In the genomic region with DNA sequence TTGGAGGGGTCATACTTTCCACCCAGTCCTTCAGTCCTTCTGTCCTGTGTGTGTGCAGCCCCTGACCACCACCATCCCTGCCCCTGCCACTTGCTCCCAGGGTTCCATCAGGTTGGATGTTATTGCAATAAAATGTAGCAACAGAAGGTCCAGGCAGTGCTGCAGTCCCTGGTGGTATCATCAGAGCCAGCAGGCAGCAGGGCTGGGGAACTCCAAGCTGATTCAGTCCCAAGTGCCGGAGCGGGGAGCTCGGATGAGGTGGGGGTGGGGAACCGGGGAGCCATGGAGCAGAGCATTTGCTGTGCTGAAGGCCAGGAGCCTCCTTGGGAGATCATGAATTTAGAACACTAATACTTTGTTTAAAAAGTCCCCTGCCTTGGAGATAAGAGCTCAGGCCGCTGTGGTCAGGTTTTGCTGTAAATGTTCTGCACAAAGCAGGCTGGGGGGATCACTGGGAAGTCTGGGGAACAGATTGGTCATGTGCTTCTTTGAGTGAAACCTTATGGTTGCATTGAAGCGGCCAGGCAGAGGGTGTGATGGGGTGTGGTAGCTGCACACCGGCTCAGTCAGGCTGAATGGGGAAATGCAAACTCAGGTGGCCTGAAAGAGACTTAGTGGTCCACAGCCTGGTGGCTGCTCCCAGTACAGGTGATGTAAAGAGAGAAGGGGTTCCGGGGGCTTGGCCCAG, we compare ENCODE assay signal across 9 cellular contexts.
DNase-seq lines count a peak whose midpoint lies in the region; ATAC-seq and TF ChIP-seq lines count a peak whose summit lies in the region.
"Had no signal": no experiment of that assay in that cellular context is flagged by ENCODE, and none has a peak within 500 bp of the region (broad histone marks: within the 10 kb centered on the region; RNA-seq: fewer than 3 reads in every experiment).

No MANE protein-coding gene starts in this region.

- dilution Hi-C loops in mammary epithelial cell (cut with HindIII; ENCODE audit: low sequenced_read_pairs): no loop called here

- H3K79me2 ChIP-seq in mammary epithelial cell (ENCODE audit: insufficient read depth, low read length): peaks cover 95% of the 10 kb centered on the region

- DNase-seq in MCF 10A (ENCODE audit: unreplicated experiment) (no peak), mammary epithelial cell (no peak), astrocyte of the spinal cord (ENCODE audit: low read depth, low spot score) (peak; percentile 66), vagina (ENCODE audit: extremely low spot score in 2 of 2) (no peak), dermis blood vessel endothelial cell (no peak), NCI-H1930 (lab: John Stamatoyannopoulos, UW) (no peak)

- no peak for ATAC-seq in HG02642 (IDR thresholded peaks at IDR 0.05; ENCODE audit: poor library complexity, unreplicated experiment)

- 83% methylated on average over 4 of the region's 8 CpGs for WGBS in mammary epithelial cell (ENCODE audit: low coverage, missing lambda C conversion rate)

- peaks cover 72% of the 10 kb centered on the region for H3K4me1 ChIP-seq in mammary epithelial cell (ENCODE audit: insufficient read depth, low read length)
- peaks cover 80% of the 10 kb centered on the region for H3K4me1 ChIP-seq in vagina

- H3K4me2 ChIP-seq in mammary epithelial cell (ENCODE audit: insufficient read depth, low read depth, low read length): no peak overlapping the region

- H3K27ac Mint-ChIP-seq in MCF 10A (ENCODE audit: low read depth, unreplicated experiment): peak overlapping the region; percentile 97

- H3K36me3 Mint-ChIP-seq in MCF 10A (ENCODE audit: insufficient read depth, unreplicated experiment): peaks cover 32% of the 10 kb centered on the region

- H3K4me3 ChIP-seq in mammary epithelial cell (replicated peaks in 1 of 3; ENCODE audit: insufficient read depth in 1 of 3, low read depth in 2 of 3, low read length in 3 of 3) (no peak overlapping the region), astrocyte of the spinal cord (ENCODE audit: low read depth, low read length) (no peak overlapping the region), vagina (no peak overlapping the region)

- intact Hi-C loops in MCF 10A (cut with micrococcal nuclease): loop anchor here (5.0 kb wide), 1 partner anchor 41 kb away; no protein-coding TSS in a partner anchor
- intact Hi-C loops in mammary epithelial cell (cut with micrococcal nuclease): no loop called here
- intact Hi-C loops in vagina (cut with DNase I): no loop called here

- no peak for TF ChIP-seq CTCF in MCF 10A (IDR thresholded peaks at IDR 0.05; ENCODE audit: unreplicated experiment)
- TF ChIP-seq CTCF in mammary epithelial cell (conservative IDR thresholded peaks at IDR 0.05 in 1 of 2, IDR thresholded peaks at IDR 0.05 in 1 of 2; ENCODE audit: extremely low read depth in 1 of 2, insufficient read depth in 1 of 2, low read depth in 1 of 2, low read length in 2 of 2): no peak
- peak; percentile 5 for TF ChIP-seq CTCF in astrocyte of the spinal cord (IDR thresholded peaks at IDR 0.05; ENCODE audit: low read depth, low read length)
- TF ChIP-seq CTCF in vagina (IDR thresholded peaks at IDR 0.05): no peak

- H3K9me3 ChIP-seq in mammary epithelial cell (replicated peaks; ENCODE audit: insufficient read depth, low read length) (no peaks in the 10 kb centered on the region), vagina (no peaks in the 10 kb centered on the region)

- POLR2A ChIA-PET in MCF 10A (lab: Yijun Ruan, JAX): interaction anchor here (0.6 to 2.0 kb wide), 7 partner anchors 45 to 251 kb away, joined by 3 to 18 read pairs (median 4); no protein-coding TSS in a partner anchor

- peak overlapping the region; percentile 54 for H3K4me3 Mint-ChIP-seq in MCF 10A (ENCODE audit: unreplicated experiment)
- H3K4me3 Mint-ChIP-seq: central memory CD8-positive, alpha-beta T cell had no signal

- no TSS peak for BruUV-seq in MCF 10A (replicated peaks; lab: Mats Ljungman, UMichigan)
- no TSS peak for BruUV-seq in mammary epithelial cell (replicated peaks; lab: Mats Ljungman, UMichigan)

- H3K36me3 ChIP-seq in mammary epithelial cell (ENCODE audit: insufficient read depth, low read length) (peaks cover 8% of the 10 kb centered on the region), vagina (no peaks in the 10 kb centered on the region)

- CTCF ChIA-PET in MCF 10A (lab: Yijun Ruan, JAX) (interaction anchor here (0.7 to 1.5 kb wide), 3 partner anchors 36 to 63 kb away, joined by 3 to 7 read pairs (median 4); no protein-coding TSS in a partner anchor), mammary epithelial cell (lab: Charles Lee; ENCODE audit: low non-redundant PET) (no interaction called here)

- H3K27me3 ChIP-seq in mammary epithelial cell (ENCODE audit: insufficient read depth, low read length): no peaks in the 10 kb centered on the region
- H3K27me3 ChIP-seq in layer of hippocampus (ENCODE audit: control insufficient read depth, insufficient read depth, low read length): no peaks in the 10 kb centered on the region
- no peaks in the 10 kb centered on the region for H3K27me3 ChIP-seq in vagina

- peaks cover 16% of the 10 kb centered on the region for H4K20me1 ChIP-seq in mammary epithelial cell (ENCODE audit: insufficient read depth, low read length)

- H3K27me3 Mint-ChIP-seq in MCF 10A (ENCODE audit: insufficient read depth, unreplicated experiment): no peaks in the 10 kb centered on the region
- H3K27me3 Mint-ChIP-seq: central memory CD8-positive, alpha-beta T cell had no signal

- H3K9me3 Mint-ChIP-seq in MCF 10A (ENCODE audit: unreplicated experiment): no peaks in the 10 kb centered on the region
- H3K9me3 Mint-ChIP-seq: central memory CD8-positive, alpha-beta T cell had no signal

- H2AFZ ChIP-seq in mammary epithelial cell (ENCODE audit: low read depth, low read length): no peak overlapping the region

- in situ Hi-C loops in mammary epithelial cell (cut with MboI; ENCODE audit: low sequenced_read_pairs in 2 of 2) (no loop called here), astrocyte of the spinal cord (cut with HindIII; ENCODE audit: low sequenced_read_pairs) (no loop called here)

- H3K4me1 Mint-ChIP-seq in MCF 10A (ENCODE audit: insufficient read depth, unreplicated experiment): peaks cover 61% of the 10 kb centered on the region

- H3K27ac ChIP-seq in mammary epithelial cell (ENCODE audit: insufficient read depth, low read depth, low read length): no peak overlapping the region
- peak overlapping the region; percentile 49 for H3K27ac ChIP-seq in layer of hippocampus (ENCODE audit: low read depth, low read length)
- H3K27ac ChIP-seq in vagina: peak overlapping the region; percentile 93

- TF ChIP-seq POLR2A in vagina (IDR thresholded peaks at IDR 0.05): no peak

- H3K9ac ChIP-seq in mammary epithelial cell (ENCODE audit: insufficient read depth, low read length): no peak overlapping the region
